Comparison of ENCODE assay signal across 19 cellular contexts in genomic region chr5:152673601-152674000, GRCh38.
"Had no signal": no experiment of that assay in that cellular context is flagged by ENCODE, and none has a peak within 500 bp of the region (broad histone marks: within the 10 kb centered on the region; RNA-seq: fewer than 3 reads in every experiment).

No MANE protein-coding gene starts in this region.

- H3K4me3 ChIP-seq: coronary artery, gastrocnemius medialis, heart right ventricle, prostate gland, right lobe of liver, spleen, tibial artery, upper lobe of right lung had no signal

- H3K9me3 ChIP-seq: gastrocnemius medialis, heart right ventricle, prostate gland, right lobe of liver, spleen, tibial artery, upper lobe of right lung had no signal

- H3K9ac ChIP-seq: parathyroid adenoma had no signal

- H3K27me3 ChIP-seq: gastrocnemius medialis, heart right ventricle, right lobe of liver, spleen, tibial artery, upper lobe of right lung had no signal

- FAIRE-seq: endothelial cell of umbilical vein, keratinocyte had no signal

- H3K36me3 ChIP-seq: gastrocnemius medialis, heart right ventricle, prostate gland, right lobe of liver, spleen, tibial artery, upper lobe of right lung had no signal

- H3K4me1 ChIP-seq: gastrocnemius medialis, heart right ventricle, parathyroid adenoma, prostate gland, right lobe of liver, spleen, tibial artery, upper lobe of right lung had no signal

- DNase-seq: effector CD4-positive, alpha-beta T cell; endodermal cell; gastrocnemius medialis; heart right ventricle; naive thymus-derived CD4-positive, alpha-beta T cell; nephron progenitor cell; retina; right lobe of liver; spleen; stimulated activated CD4-positive, alpha-beta T cell treated with anti-CD3 and anti-CD28 coated beads, Interleukin-15, amount 100 ng/mL, for 24 hours; stimulated activated CD4-positive, alpha-beta T cell treated with anti-CD3 and anti-CD28 coated beads, Interleukin-1b, Interleukin-23, amount 100 ng/mL, for 48 hours; stimulated activated CD4-positive, alpha-beta T cell treated with anti-CD3 and anti-CD28 coated beads, Interleukin-4, amount 100 ng/mL, for 24 hours; tibial artery; upper lobe of right lung had no signal

- H3K27ac ChIP-seq: coronary artery, gastrocnemius medialis, heart right ventricle, parathyroid adenoma, prostate gland, right lobe of liver, spleen, tibial artery, upper lobe of right lung had no signal

- H2AFZ ChIP-seq: parathyroid adenoma had no signal

- H3K79me2 ChIP-seq: parathyroid adenoma had no signal
